1 cellular context compared by ENCODE assay signal in the genomic region with DNA sequence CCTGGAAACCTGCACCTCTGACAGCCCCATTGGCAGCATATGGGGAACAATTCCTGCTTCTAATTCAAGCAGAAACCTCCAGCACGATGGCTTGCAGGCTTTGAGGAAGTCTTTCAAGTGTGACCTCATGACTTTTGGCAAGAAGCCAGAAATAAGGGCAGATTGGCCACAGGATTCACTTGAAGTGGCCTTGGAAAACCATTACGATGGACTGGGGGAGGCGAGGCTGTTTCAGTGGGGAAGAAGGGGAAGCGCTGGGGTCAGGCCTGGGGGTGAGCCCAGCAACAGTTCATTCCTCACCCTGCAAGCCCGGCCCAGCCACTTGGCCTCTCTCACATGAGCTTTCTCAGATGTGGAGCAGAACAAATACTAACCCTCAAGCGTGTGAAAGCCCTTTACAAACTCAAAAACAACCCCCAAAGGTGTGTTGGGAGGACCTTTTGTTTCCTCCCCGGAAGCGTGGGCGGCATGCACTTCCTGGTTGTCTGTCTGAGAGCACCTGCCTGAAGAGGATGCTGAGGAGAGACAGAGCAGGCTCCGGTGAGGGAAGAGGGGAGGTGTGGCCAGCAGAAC.
TF ChIP-seq lines count a peak whose summit lies in the region.

No MANE protein-coding gene starts in this region.

TF ChIP-seq in HepG2, 621 proteins besides CTCF, POLR2A, EP300 and RAD21 (continued from another document and continues in another):
- TF ChIP-seq NFE2L1 (CRISPR knock-in tag; IDR thresholded peaks at IDR 0.05; ENCODE audit: borderline replicate concordance) (no peak), ZNF737 (CRISPR knock-in tag; IDR thresholded peaks at IDR 0.05; ENCODE audit: borderline replicate concordance) (no peak), ATF6 (CRISPR knock-in tag; conservative IDR thresholded peaks at IDR 0.05) (no peak), ZSCAN9 (CRISPR knock-in tag; IDR thresholded peaks at IDR 0.05; ENCODE audit: borderline replicate concordance) (no peak), TOE1 (CRISPR knock-in tag; IDR thresholded peaks at IDR 0.05) (no peak), PHF21A (CRISPR knock-in tag; IDR thresholded peaks at IDR 0.05) (no peak), GPBP1L1 (CRISPR knock-in tag; IDR thresholded peaks at IDR 0.05) (no peak), HCFC1 (IDR thresholded peaks at IDR 0.05; ENCODE audit: low read depth, low read length) (no peak), ERF (CRISPR knock-in tag; IDR thresholded peaks at IDR 0.05) (no peak), ATM (IDR thresholded peaks at IDR 0.05; ENCODE audit: borderline replicate concordance) (no peak), MED1 (CRISPR knock-in tag; IDR thresholded peaks at IDR 0.05) (peak; percentile 37; the same call in 1 of the 2 replicates), ZNF7 (CRISPR knock-in tag; IDR thresholded peaks at IDR 0.05) (no peak), MIER3 (CRISPR knock-in tag; IDR thresholded peaks at IDR 0.05; ENCODE audit: borderline replicate concordance) (no peak), ELF3 (CRISPR knock-in tag; IDR thresholded peaks at IDR 0.05) (0 out of 2 replicates have a peak, but pooled peaks have one; percentile 2), ETV5 (CRISPR knock-in tag; IDR thresholded peaks at IDR 0.05; ENCODE audit: borderline replicate concordance) (peak; percentile 60; the same call in 1 of the 2 replicates), ZNF296 (CRISPR knock-in tag; conservative IDR thresholded peaks at IDR 0.05) (no peak), HES4 (CRISPR knock-in tag; IDR thresholded peaks at IDR 0.05; ENCODE audit: borderline replicate concordance) (no peak), HOMEZ (CRISPR knock-in tag; IDR thresholded peaks at IDR 0.05; ENCODE audit: low read depth) (no peak), ZNF776 (CRISPR knock-in tag; IDR thresholded peaks at IDR 0.05) (no peak), ZNF441 (CRISPR knock-in tag; IDR thresholded peaks at IDR 0.05; ENCODE audit: borderline replicate concordance) (no peak), ZNF17 (CRISPR knock-in tag; IDR thresholded peaks at IDR 0.05) (no peak), ZBTB42 (CRISPR knock-in tag; IDR thresholded peaks at IDR 0.05) (no peak), ZNF530 (CRISPR knock-in tag; IDR thresholded peaks at IDR 0.05; ENCODE audit: low read depth) (no peak), ARNTL (CRISPR knock-in tag; IDR thresholded peaks at IDR 0.05) (no peak), ARID5B (CRISPR knock-in tag; IDR thresholded peaks at IDR 0.05) (0 out of 2 replicates have a peak, but pooled peaks have one; percentile 20), POLR2AphosphoS5 (IDR thresholded peaks at IDR 0.05; ENCODE audit: low read depth, low read length) (no peak), ZNF496 (CRISPR knock-in tag; IDR thresholded peaks at IDR 0.05; ENCODE audit: insufficient replicate concordance) (no peak), KLF12 (CRISPR knock-in tag; IDR thresholded peaks at IDR 0.05; ENCODE audit: borderline replicate concordance) (no peak), XRCC5 (optimal IDR thresholded peaks at IDR 0.05; ENCODE audit: low read length) (no peak), ZNF709 (CRISPR knock-in tag; IDR thresholded peaks at IDR 0.05) (no peak), ZNF678 (CRISPR knock-in tag; IDR thresholded peaks at IDR 0.05) (no peak), ZNF569 (CRISPR knock-in tag; IDR thresholded peaks at IDR 0.05; ENCODE audit: borderline replicate concordance) (no peak), MXD4 (CRISPR knock-in tag; IDR thresholded peaks at IDR 0.05) (no peak), TCF12 (IDR thresholded peaks at IDR 0.05) (no peak), TCF12 (CRISPR knock-in tag; IDR thresholded peaks at IDR 0.05) (no peak), SAP130 (CRISPR knock-in tag; IDR thresholded peaks at IDR 0.05; ENCODE audit: low read depth) (peak; percentile 26; the same call in 1 of the 2 replicates)
- TF ChIP-seq, protein P1, sequence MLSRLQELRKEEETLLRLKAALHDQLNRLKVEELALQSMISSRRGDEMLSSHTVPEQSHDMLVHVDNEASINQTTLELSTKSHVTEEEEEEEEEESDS (CRISPR knock-in tag; IDR thresholded peaks at IDR 0.05; ENCODE audit: borderline replicate concordance), result no peak
- TF ChIP-seq, protein P2, sequence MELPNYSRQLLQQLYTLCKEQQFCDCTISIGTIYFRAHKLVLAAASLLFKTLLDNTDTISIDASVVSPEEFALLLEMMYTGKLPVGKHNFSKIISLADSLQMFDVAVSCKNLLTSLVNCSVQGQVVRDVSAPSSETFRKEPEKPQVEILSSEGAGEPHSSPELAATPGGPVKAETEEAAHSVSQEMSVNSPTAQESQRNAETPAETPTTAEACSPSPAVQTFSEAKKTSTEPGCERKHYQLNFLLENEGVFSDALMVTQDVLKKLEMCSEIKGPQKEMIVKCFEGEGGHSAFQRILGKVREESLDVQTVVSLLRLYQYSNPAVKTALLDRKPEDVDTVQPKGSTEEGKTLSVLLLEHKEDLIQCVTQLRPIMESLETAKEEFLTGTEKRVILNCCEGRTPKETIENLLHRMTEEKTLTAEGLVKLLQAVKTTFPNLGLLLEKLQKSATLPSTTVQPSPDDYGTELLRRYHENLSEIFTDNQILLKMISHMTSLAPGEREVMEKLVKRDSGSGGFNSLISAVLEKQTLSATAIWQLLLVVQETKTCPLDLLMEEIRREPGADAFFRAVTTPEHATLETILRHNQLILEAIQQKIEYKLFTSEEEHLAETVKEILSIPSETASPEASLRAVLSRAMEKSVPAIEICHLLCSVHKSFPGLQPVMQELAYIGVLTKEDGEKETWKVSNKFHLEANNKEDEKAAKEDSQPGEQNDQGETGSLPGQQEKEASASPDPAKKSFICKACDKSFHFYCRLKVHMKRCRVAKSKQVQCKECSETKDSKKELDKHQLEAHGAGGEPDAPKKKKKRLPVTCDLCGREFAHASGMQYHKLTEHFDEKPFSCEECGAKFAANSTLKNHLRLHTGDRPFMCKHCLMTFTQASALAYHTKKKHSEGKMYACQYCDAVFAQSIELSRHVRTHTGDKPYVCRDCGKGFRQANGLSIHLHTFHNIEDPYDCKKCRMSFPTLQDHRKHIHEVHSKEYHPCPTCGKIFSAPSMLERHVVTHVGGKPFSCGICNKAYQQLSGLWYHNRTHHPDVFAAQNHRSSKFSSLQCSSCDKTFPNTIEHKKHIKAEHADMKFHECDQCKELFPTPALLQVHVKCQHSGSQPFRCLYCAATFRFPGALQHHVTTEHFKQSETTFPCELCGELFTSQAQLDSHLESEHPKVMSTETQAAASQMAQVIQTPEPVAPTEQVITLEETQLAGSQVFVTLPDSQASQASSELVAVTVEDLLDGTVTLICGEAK (IDR thresholded peaks at IDR 0.05), result no peak
- TF ChIP-seq, protein P2 (CRISPR knock-in tag; IDR thresholded peaks at IDR 0.05), result no peak
- TF ChIP-seq, protein P3, sequence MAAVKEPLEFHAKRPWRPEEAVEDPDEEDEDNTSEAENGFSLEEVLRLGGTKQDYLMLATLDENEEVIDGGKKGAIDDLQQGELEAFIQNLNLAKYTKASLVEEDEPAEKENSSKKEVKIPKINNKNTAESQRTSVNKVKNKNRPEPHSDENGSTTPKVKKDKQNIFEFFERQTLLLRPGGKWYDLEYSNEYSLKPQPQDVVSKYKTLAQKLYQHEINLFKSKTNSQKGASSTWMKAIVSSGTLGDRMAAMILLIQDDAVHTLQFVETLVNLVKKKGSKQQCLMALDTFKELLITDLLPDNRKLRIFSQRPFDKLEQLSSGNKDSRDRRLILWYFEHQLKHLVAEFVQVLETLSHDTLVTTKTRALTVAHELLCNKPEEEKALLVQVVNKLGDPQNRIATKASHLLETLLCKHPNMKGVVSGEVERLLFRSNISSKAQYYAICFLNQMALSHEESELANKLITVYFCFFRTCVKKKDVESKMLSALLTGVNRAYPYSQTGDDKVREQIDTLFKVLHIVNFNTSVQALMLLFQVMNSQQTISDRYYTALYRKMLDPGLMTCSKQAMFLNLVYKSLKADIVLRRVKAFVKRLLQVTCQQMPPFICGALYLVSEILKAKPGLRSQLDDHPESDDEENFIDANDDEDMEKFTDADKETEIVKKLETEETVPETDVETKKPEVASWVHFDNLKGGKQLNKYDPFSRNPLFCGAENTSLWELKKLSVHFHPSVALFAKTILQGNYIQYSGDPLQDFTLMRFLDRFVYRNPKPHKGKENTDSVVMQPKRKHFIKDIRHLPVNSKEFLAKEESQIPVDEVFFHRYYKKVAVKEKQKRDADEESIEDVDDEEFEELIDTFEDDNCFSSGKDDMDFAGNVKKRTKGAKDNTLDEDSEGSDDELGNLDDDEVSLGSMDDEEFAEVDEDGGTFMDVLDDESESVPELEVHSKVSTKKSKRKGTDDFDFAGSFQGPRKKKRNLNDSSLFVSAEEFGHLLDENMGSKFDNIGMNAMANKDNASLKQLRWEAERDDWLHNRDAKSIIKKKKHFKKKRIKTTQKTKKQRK (IDR thresholded peaks at IDR 0.05; ENCODE audit: low read length), result no peak
